ENCODE assay signal across 1 cellular context in genomic region chr3:131107637-131108433, GRCh38.
A peak's percentile ranks its signal among the peaks of the same experiment; 100 is the strongest.
TF ChIP-seq lines count a peak whose summit lies in the region.

No MANE protein-coding gene starts in this region.

TF ChIP-seq in HepG2, 621 proteins besides CTCF, POLR2A, EP300 and RAD21 (continued from another document and continues in another):
- TF ChIP-seq NFAT5 (CRISPR knock-in tag; IDR thresholded peaks at IDR 0.05) (no peak), DRAP1 (CRISPR knock-in tag; IDR thresholded peaks at IDR 0.05) (0 out of 2 replicates have a peak, but pooled peaks have one; percentile 5), SOX6 (IDR thresholded peaks at IDR 0.05) (no peak), SOX6 (CRISPR knock-in tag; IDR thresholded peaks at IDR 0.05) (peak; percentile 65; the same call in 1 of the 2 replicates), ZHX1 (CRISPR knock-in tag; IDR thresholded peaks at IDR 0.05; ENCODE audit: low read depth) (no peak), ZNF710 (CRISPR knock-in tag; IDR thresholded peaks at IDR 0.05; ENCODE audit: borderline replicate concordance) (no peak), NR2F1 (CRISPR knock-in tag; IDR thresholded peaks at IDR 0.05) (peak; percentile 82 to 94), ZMYM4 (CRISPR knock-in tag; IDR thresholded peaks at IDR 0.05) (no peak), SIN3B (IDR thresholded peaks at IDR 0.05; ENCODE audit: low read length) (no peak), ETV6 (CRISPR knock-in tag; conservative IDR thresholded peaks at IDR 0.05) (no peak), KLF12 (CRISPR knock-in tag; IDR thresholded peaks at IDR 0.05; ENCODE audit: borderline replicate concordance) (no peak), SIX1 (CRISPR knock-in tag; IDR thresholded peaks at IDR 0.05; ENCODE audit: borderline replicate concordance) (peak; percentile 77; the same call in 1 of the 2 replicates), FOXK1 (CRISPR knock-in tag; IDR thresholded peaks at IDR 0.05; ENCODE audit: borderline replicate concordance, low read depth) (no peak), AHDC1 (CRISPR knock-in tag; IDR thresholded peaks at IDR 0.05; ENCODE audit: borderline replicate concordance) (peak; percentile 72; the same call in 1 of the 2 replicates), TRAFD1 (CRISPR knock-in tag; IDR thresholded peaks at IDR 0.05; ENCODE audit: borderline replicate concordance) (no peak), JUND (CRISPR knock-in tag; IDR thresholded peaks at IDR 0.05) (no peak), NR2F2 (IDR thresholded peaks at IDR 0.05; ENCODE audit: borderline replicate concordance, low read depth) (peak; percentile 90), ZSCAN22 (CRISPR knock-in tag; IDR thresholded peaks at IDR 0.05) (no peak), SAP130 (CRISPR knock-in tag; IDR thresholded peaks at IDR 0.05; ENCODE audit: low read depth) (peak; percentile 37), CSRNP1 (CRISPR knock-in tag; IDR thresholded peaks at IDR 0.05) (no peak), ZNF670 (CRISPR knock-in tag; IDR thresholded peaks at IDR 0.05; ENCODE audit: borderline replicate concordance) (no peak), MIXL1 (CRISPR knock-in tag; IDR thresholded peaks at IDR 0.05) (peak; percentile 28; the same call in 1 of the 2 replicates), MIER3 (CRISPR knock-in tag; IDR thresholded peaks at IDR 0.05; ENCODE audit: borderline replicate concordance) (peak; percentile 40; the same call in 1 of the 2 replicates), ZFP1 (CRISPR knock-in tag; IDR thresholded peaks at IDR 0.05) (0 out of 2 replicates have a peak, but pooled peaks have one; percentile 37), KAT2B (IDR thresholded peaks at IDR 0.05; ENCODE audit: borderline replicate concordance, low read depth, low read length) (no peak), MTA1 (CRISPR knock-in tag; IDR thresholded peaks at IDR 0.05; ENCODE audit: borderline replicate concordance) (no peak), YY1 (IDR thresholded peaks at IDR 0.05; ENCODE audit: insufficient read depth, insufficient replicate concordance, low read depth, low read length) (no peak), FOXA3 (CRISPR knock-in tag; IDR thresholded peaks at IDR 0.05) (peak; percentile 76), GATAD2A (CRISPR knock-in tag; IDR thresholded peaks at IDR 0.05) (peak; percentile 62), SOX5 (CRISPR knock-in tag; IDR thresholded peaks at IDR 0.05; ENCODE audit: borderline replicate concordance) (peak; percentile 74; the same call in 1 of the 2 replicates), ZNF33B (CRISPR knock-in tag; IDR thresholded peaks at IDR 0.05) (no peak), ZNF766 (CRISPR knock-in tag; IDR thresholded peaks at IDR 0.05; ENCODE audit: borderline replicate concordance) (no peak), PAXIP1 (CRISPR knock-in tag; conservative IDR thresholded peaks at IDR 0.05) (peak; percentile 64), ASH2L (IDR thresholded peaks at IDR 0.05; ENCODE audit: insufficient read length, low read depth, low read length) (peak; percentile 85), ZNF761 (CRISPR knock-in tag; conservative IDR thresholded peaks at IDR 0.05) (no peak)
